In genomic region chr22:38454361-38455062, GRCh38 we compare ENCODE assay signal across 10 cellular contexts. TPM values are rescaled to one million over a fixed set of nuclear protein-coding genes. Genes with fewer than 3 reads are reported as not detected.
DNase-seq lines count a peak whose midpoint lies in the region; ATAC-seq, FAIRE-seq and TF ChIP-seq lines count a peak whose summit lies in the region.
"Had no signal": no experiment of that assay in that cellular context is flagged by ENCODE, and none has a peak within 500 bp of the region (broad histone marks: within the 10 kb centered on the region; RNA-seq: fewer than 3 reads in every experiment).

No MANE protein-coding gene starts in this region.

- no peaks in the 10 kb centered on the region for H3K9me3 ChIP-seq in keratinocyte (ENCODE audit: control insufficient read depth, low read depth, low read length)
- H3K9me3 ChIP-seq in subcutaneous abdominal adipose tissue (ENCODE audit: control insufficient read depth in 5 of 5, low read length in 5 of 5), result no peaks in the 10 kb centered on the region

- dilution Hi-C loops in keratinocyte (cut with MboI; ENCODE audit: extremely low pct_ligation_motif_present, low sequenced_read_pairs), result no loop called here

- H3K4me1 Mint-ChIP-seq in activated T-helper 1 cell treated with anti-CD3 and anti-CD28 coated beads, Interleukin-12 subunit alpha, Interleukin-12 subunit beta, Interleukin-2, Interleukin-4 antibody, amounts not matched to agents 30 ng/mL and 10 ng/mL and 1 ng/mL, durations not matched to agents 14 hours and 24 hours and 36 hours (ENCODE audit: low read depth), result no peaks in the 10 kb centered on the region

- no peak for ATAC-seq in GM18870 (IDR thresholded peaks at IDR 0.05; ENCODE audit: unreplicated experiment)

- DNase-seq in NCI-H1417 (lab: John Stamatoyannopoulos, UW) (peak in 2 of 3 experiments; percentile 7 to 9), NCI-H1417 treated with DMSO at 0.1 percent for 48 hours (lab: John Stamatoyannopoulos, UW) (no peak), keratinocyte (ENCODE audit: low read depth, low spot score) (no peak), kidney glomerular epithelial cell (lab: John Stamatoyannopoulos, UW) (no peak), NCI-H1048 (lab: John Stamatoyannopoulos, UW) (no peak)
- no peak for DNase-seq in activated T-helper 1 cell treated with anti-CD3 and anti-CD28 coated beads, Interleukin-12 subunit alpha, Interleukin-12 subunit beta, Interleukin-2, Interleukin-4 antibody, amounts not matched to agents 30 ng/mL and 10 ng/mL and 1 ng/mL, durations not matched to agents 14 hours and 24 hours and 36 hours (ENCODE audit: low spot score)

- H4K20me1 ChIP-seq in keratinocyte (ENCODE audit: control insufficient read depth, extremely low read depth, insufficient read depth, low read length), result no peaks in the 10 kb centered on the region

- TF ChIP-seq CTCF in keratinocyte (optimal IDR thresholded peaks at IDR 0.05 in 1 of 3, IDR thresholded peaks at IDR 0.05 in 1 of 3, conservative IDR thresholded peaks at IDR 0.05 in 1 of 3; ENCODE audit: extremely low read depth in 1 of 3, insufficient read depth in 2 of 3, low read length in 3 of 3), result no peak

- H3K36me3 Mint-ChIP-seq in activated T-helper 1 cell treated with anti-CD3 and anti-CD28 coated beads, Interleukin-12 subunit alpha, Interleukin-12 subunit beta, Interleukin-2, Interleukin-4 antibody, amounts not matched to agents 30 ng/mL and 10 ng/mL and 1 ng/mL, durations not matched to agents 14 hours and 24 hours and 36 hours (ENCODE audit: low read depth), result no peaks in the 10 kb centered on the region

- H3K9me1 ChIP-seq in keratinocyte (ENCODE audit: control insufficient read depth, extremely low read depth, insufficient read depth, low read length), result no peaks in the 10 kb centered on the region

- no peaks in the 10 kb centered on the region for H3K79me2 ChIP-seq in keratinocyte (ENCODE audit: control insufficient read depth, insufficient read depth, low read length)

- no peak overlapping the region for H3K27ac ChIP-seq in keratinocyte (ENCODE audit: control insufficient read depth, insufficient read depth, low read length)
- no peak overlapping the region for H3K27ac ChIP-seq in subcutaneous abdominal adipose tissue (ENCODE audit: low read depth, low read length)

- peak overlapping the region; percentile 70 for H3K4me3 Mint-ChIP-seq in activated T-helper 1 cell treated with anti-CD3 and anti-CD28 coated beads, Interleukin-12 subunit alpha, Interleukin-12 subunit beta, Interleukin-2, Interleukin-4 antibody, amounts not matched to agents 30 ng/mL and 10 ng/mL and 1 ng/mL, durations not matched to agents 14 hours and 24 hours and 36 hours

- H3K27ac Mint-ChIP-seq in activated T-helper 1 cell treated with anti-CD3 and anti-CD28 coated beads, Interleukin-12 subunit alpha, Interleukin-12 subunit beta, Interleukin-2, Interleukin-4 antibody, amounts not matched to agents 30 ng/mL and 10 ng/mL and 1 ng/mL, durations not matched to agents 14 hours and 24 hours and 36 hours, result peak overlapping the region; percentile 40

- H3K4me2 ChIP-seq in keratinocyte (ENCODE audit: control insufficient read depth, extremely low read depth, insufficient read depth, low read depth, low read length), result peak overlapping the region; percentile 32

- no peak for FAIRE-seq in keratinocyte (lab: Jason Lieb, UNC)
- FAIRE-seq: A204.1 had no signal

- H3K4me3 ChIP-seq in keratinocyte (ENCODE audit: control insufficient read depth in 2 of 3, extremely low read depth in 1 of 3, insufficient read depth in 2 of 3, low read depth in 1 of 3, low read length in 3 of 3) (no peak overlapping the region), subcutaneous abdominal adipose tissue (ENCODE audit: low read depth in 1 of 5, low read length in 5 of 5) (peak overlapping the region in 3 of 5 donors; percentile 39 to 50 (median 49))

- no peak overlapping the region for H3K9ac ChIP-seq in keratinocyte (ENCODE audit: control insufficient read depth, extremely low read depth, insufficient read depth, low read length)
- H3K9ac ChIP-seq in subcutaneous abdominal adipose tissue (ENCODE audit: low read length in 5 of 5), result no peak overlapping the region

- H3K9me3 Mint-ChIP-seq in activated T-helper 1 cell treated with anti-CD3 and anti-CD28 coated beads, Interleukin-12 subunit alpha, Interleukin-12 subunit beta, Interleukin-2, Interleukin-4 antibody, amounts not matched to agents 30 ng/mL and 10 ng/mL and 1 ng/mL, durations not matched to agents 14 hours and 24 hours and 36 hours, result no peaks in the 10 kb centered on the region

- peaks cover 70% of the 10 kb centered on the region for H3K27me3 Mint-ChIP-seq in activated T-helper 1 cell treated with anti-CD3 and anti-CD28 coated beads, Interleukin-12 subunit alpha, Interleukin-12 subunit beta, Interleukin-2, Interleukin-4 antibody, amounts not matched to agents 30 ng/mL and 10 ng/mL and 1 ng/mL, durations not matched to agents 14 hours and 24 hours and 36 hours (ENCODE audit: insufficient read depth)

- peaks cover 75% of the 10 kb centered on the region for H3K27me3 ChIP-seq in keratinocyte (ENCODE audit: control insufficient read depth, extremely low read depth, insufficient read depth, low read length)
- peaks cover 32 to 66% (median 55%) of the 10 kb centered on the region in 5 donors for H3K27me3 ChIP-seq in subcutaneous abdominal adipose tissue (ENCODE audit: control insufficient read depth in 5 of 5, insufficient read depth in 4 of 5, low read length in 5 of 5)

- H3K4me1 ChIP-seq in keratinocyte (ENCODE audit: control insufficient read depth, extremely low read depth, insufficient read depth, low read length), result peaks cover 19% of the 10 kb centered on the region
- peaks cover 0 to 13% (median 6%) of the 10 kb centered on the region in 5 donors for H3K4me1 ChIP-seq in subcutaneous abdominal adipose tissue (ENCODE audit: control insufficient read depth in 5 of 5, insufficient read depth in 5 of 5, low read length in 5 of 5)

- no peaks in the 10 kb centered on the region for H3K36me3 ChIP-seq in keratinocyte (ENCODE audit: control insufficient read depth in 2 of 2, extremely low read depth in 1 of 2, insufficient read depth in 2 of 2, low read length in 2 of 2)
- no peaks in the 10 kb centered on the region for H3K36me3 ChIP-seq in subcutaneous abdominal adipose tissue (ENCODE audit: control insufficient read depth in 5 of 5, insufficient read depth in 5 of 5, low read length in 5 of 5)

- intact Hi-C loops in activated T-helper 1 cell treated with anti-CD3 and anti-CD28 coated beads, Interleukin-12 subunit alpha, Interleukin-12 subunit beta, Interleukin-2, Interleukin-4 antibody, amounts not matched to agents 30 ng/mL and 10 ng/mL and 1 ng/mL, durations not matched to agents 14 hours and 24 hours and 36 hours (cut with micrococcal nuclease), result no loop called here

- no peak overlapping the region for H2AFZ ChIP-seq in keratinocyte (ENCODE audit: control insufficient read depth, low read length)

RNA-seq across cellular contexts. Expression of gene KCNJ4, which starts 0.5 kb away (rescaled TPM):
- not detected in 2 replicates for total RNA-seq in activated T-helper 1 cell treated with anti-CD3 and anti-CD28 coated beads, Interleukin-12 subunit alpha, Interleukin-12 subunit beta, Interleukin-2, Interleukin-4 antibody, amounts not matched to agents 30 ng/mL and 10 ng/mL and 1 ng/mL, durations not matched to agents 14 hours and 24 hours and 36 hours
- not detected in 3 replicates for polyA plus RNA-seq in keratinocyte
- not detected for polyA plus RNA-seq in keratinocyte (2011; ENCODE audit: low read depth)
- 0.08 TPM in 1 of 2 replicates, not detected in the other for polyA plus RNA-seq in keratinocyte (2011; cell fraction: cytosol; rRNA removed)
- 0.05 and 0.08 TPM in 2 replicates for polyA plus RNA-seq in keratinocyte (2011; cell fraction: nucleus; rRNA removed)
- polyA plus RNA-seq in keratinocyte (2012; ENCODE audit: low replicate concordance), result 0.10 TPM in 1 of 2 replicates, not detected in the other
- not detected in 3 replicates for polyA minus RNA-seq in keratinocyte
- not detected for polyA minus RNA-seq in keratinocyte (2011; cell fraction: cytosol; rRNA and poly(A)+ RNA removed)
- polyA minus RNA-seq in keratinocyte (2011; cell fraction: nucleus; rRNA and poly(A)+ RNA removed), result not detected in 2 replicates
- total RNA-seq: posterior vena cava had no signal

RNA-seq across cellular contexts. Expression of gene KDELR3, which starts 13.4 kb away (rescaled TPM):
- 1.1 and 1.3 TPM in 2 replicates for total RNA-seq in activated T-helper 1 cell treated with anti-CD3 and anti-CD28 coated beads, Interleukin-12 subunit alpha, Interleukin-12 subunit beta, Interleukin-2, Interleukin-4 antibody, amounts not matched to agents 30 ng/mL and 10 ng/mL and 1 ng/mL, durations not matched to agents 14 hours and 24 hours and 36 hours
- polyA plus RNA-seq in keratinocyte, result 8.3 to 11.9 TPM (median 10.1 TPM) in 3 replicates
- polyA plus RNA-seq in keratinocyte (2011; ENCODE audit: low read depth), result not detected
- polyA plus RNA-seq in keratinocyte (2011; cell fraction: cytosol; rRNA removed), result 10.5 and 14.4 TPM in 2 replicates
- polyA plus RNA-seq in keratinocyte (2011; cell fraction: nucleus; rRNA removed), result 6.5 and 8.1 TPM in 2 replicates
- polyA plus RNA-seq in keratinocyte (2012; ENCODE audit: low replicate concordance), result 1.5 and 9.2 TPM in 2 replicates
- 4.6 to 10.5 TPM (median 8.1 TPM) in 3 replicates for polyA minus RNA-seq in keratinocyte
- polyA minus RNA-seq in keratinocyte (2011; cell fraction: cytosol; rRNA and poly(A)+ RNA removed), result 3.3 TPM
- polyA minus RNA-seq in keratinocyte (2011; cell fraction: nucleus; rRNA and poly(A)+ RNA removed), result 2.6 and 3.5 TPM in 2 replicates

RNA-seq across cellular contexts. Expression of gene DDX17, which starts 51.6 kb away (rescaled TPM):
- 356 and 358 TPM in 2 replicates for total RNA-seq in activated T-helper 1 cell treated with anti-CD3 and anti-CD28 coated beads, Interleukin-12 subunit alpha, Interleukin-12 subunit beta, Interleukin-2, Interleukin-4 antibody, amounts not matched to agents 30 ng/mL and 10 ng/mL and 1 ng/mL, durations not matched to agents 14 hours and 24 hours and 36 hours
- polyA plus RNA-seq in keratinocyte, result 237 to 276 TPM (median 270 TPM) in 3 replicates
- polyA plus RNA-seq in keratinocyte (2011; ENCODE audit: low read depth), result 99.8 TPM
- polyA plus RNA-seq in keratinocyte (2011; cell fraction: cytosol; rRNA removed), result 75.3 and 121 TPM in 2 replicates
- 549 and 628 TPM in 2 replicates for polyA plus RNA-seq in keratinocyte (2011; cell fraction: nucleus; rRNA removed)
- polyA plus RNA-seq in keratinocyte (2012; ENCODE audit: low replicate concordance), result 104 and 107 TPM in 2 replicates
- polyA minus RNA-seq in keratinocyte, result 199 to 364 TPM (median 299 TPM) in 3 replicates
- polyA minus RNA-seq in keratinocyte (2011; cell fraction: cytosol; rRNA and poly(A)+ RNA removed), result 129 TPM
- polyA minus RNA-seq in keratinocyte (2011; cell fraction: nucleus; rRNA and poly(A)+ RNA removed), result 294 and 329 TPM in 2 replicates

Comparison
In these comparisons a context has a peak if more than half of its experiments do, and no peak if none do; other contexts are left out.
1. DNase-seq: peak in NCI-H1417 (2 of 3); none in NCI-H1417 treated with DMSO at 0.1 percent for 48 hours (single experiment), activated T-helper 1 cell treated with anti-CD3 and anti-CD28 coated beads, Interleukin-12 subunit alpha, Interleukin-12 subunit beta, Interleukin-2, Interleukin-4 antibody, amounts not matched to agents 30 ng/mL and 10 ng/mL and 1 ng/mL, durations not matched to agents 14 hours and 24 hours and 36 hours (single experiment), keratinocyte (single experiment), kidney glomerular epithelial cell (single experiment) and NCI-H1048 (single experiment).
2. H3K4me3 ChIP-seq: peak in subcutaneous abdominal adipose tissue (3 of 5); none in keratinocyte (0 of 3).